20 cellular contexts compared by ENCODE assay signal in genomic region chr2:176555112-176555511, GRCh38.
"Had no signal": no experiment of that assay in that cellular context is flagged by ENCODE, and none has a peak within 500 bp of the region (broad histone marks: within the 10 kb centered on the region; RNA-seq: fewer than 3 reads in every experiment).

No MANE protein-coding gene starts in this region.

- H3K27ac ChIP-seq: brain microvascular endothelial cell had no signal

- H3K27ac Mint-ChIP-seq: activated CD4-positive, alpha-beta memory T cell treated with anti-CD3 and anti-CD28 coated beads for 36 hours; activated CD4-positive, alpha-beta T cell treated with anti-CD3 and anti-CD28 coated beads for 36 hours; activated CD4-positive, alpha-beta T cell treated with anti-CD3 and anti-CD28 coated beads, Interleukin-2, amount 10 ng/mL, durations not matched to agents 24 days and 14 days; activated CD8-positive, alpha-beta memory T cell treated with anti-CD3 and anti-CD28 coated beads, Interleukin-2, amount 10 ng/mL, durations not matched to agents 7 days and 5 days; activated CD8-positive, alpha-beta T cell treated with anti-CD3 and anti-CD28 coated beads, Interleukin-2, amount 10 ng/mL, durations not matched to agents 7 days and 5 days; activated naive CD4-positive, alpha-beta T cell treated with anti-CD3 and anti-CD28 coated beads, Interleukin-2, amount 10 ng/mL, durations not matched to agents 7 days and 5 days; activated naive CD4-positive, alpha-beta T cell treated with anti-CD3 and anti-CD28 coated beads, Interleukin-2, amount 50 U/mL, for 72 hours; activated T-helper 1 cell treated with anti-CD3 and anti-CD28 coated beads, Interleukin-12 subunit alpha, Interleukin-12 subunit beta, Interleukin-2, Interleukin-4 antibody, amounts not matched to agents 30 ng/mL and 10 ng/mL and 1 ng/mL, durations not matched to agents 14 hours and 24 hours and 36 hours had no signal

- H3K36me3 ChIP-seq: ascending aorta, brain microvascular endothelial cell, esophagus squamous epithelium had no signal

- FAIRE-seq: bronchial epithelial cell had no signal

- DNase-seq: activated CD4-positive, CD25-positive, alpha-beta regulatory T cell; activated CD4-positive, CD25-positive, alpha-beta regulatory T cell treated with anti-CD3 and anti-CD28 coated beads, Interleukin-2, amount 50 U/mL, for 72 hours; activated gamma-delta T cell; activated naive CD4-positive, alpha-beta T cell; activated naive CD8-positive, alpha-beta T cell treated with anti-CD3 and anti-CD28 coated beads, Interleukin-2, amount 10 ng/mL, durations not matched to agents 7 days and 5 days; brain microvascular endothelial cell; effector CD4-positive, alpha-beta T cell; esophagus squamous epithelium had no signal

- H3K27me3 ChIP-seq: ascending aorta had no signal

- H3K36me3 Mint-ChIP-seq: activated CD4-positive, alpha-beta memory T cell treated with anti-CD3 and anti-CD28 coated beads for 36 hours; activated CD8-positive, alpha-beta memory T cell treated with anti-CD3 and anti-CD28 coated beads, Interleukin-2, amount 10 ng/mL, durations not matched to agents 7 days and 5 days; activated naive CD4-positive, alpha-beta T cell treated with anti-CD3 and anti-CD28 coated beads, Interleukin-2, amount 10 ng/mL, durations not matched to agents 7 days and 5 days; activated naive CD4-positive, alpha-beta T cell treated with anti-CD3 and anti-CD28 coated beads, Interleukin-2, amount 50 U/mL, for 72 hours; activated naive CD8-positive, alpha-beta T cell treated with anti-CD3 and anti-CD28 coated beads, Interleukin-2, amount 10 ng/mL, durations not matched to agents 7 days and 5 days had no signal

- H3K9me3 Mint-ChIP-seq: activated CD4-positive, alpha-beta memory T cell treated with anti-CD3 and anti-CD28 coated beads for 36 hours; activated CD4-positive, alpha-beta T cell treated with anti-CD3 and anti-CD28 coated beads, Interleukin-2, amount 10 ng/mL, durations not matched to agents 24 days and 14 days; activated naive CD4-positive, alpha-beta T cell treated with anti-CD3 and anti-CD28 coated beads, Interleukin-2, amount 10 ng/mL, durations not matched to agents 7 days and 5 days; activated naive CD4-positive, alpha-beta T cell treated with anti-CD3 and anti-CD28 coated beads, Interleukin-2, amount 50 U/mL, for 72 hours; activated naive CD8-positive, alpha-beta T cell treated with anti-CD3 and anti-CD28 coated beads, Interleukin-2, amount 10 ng/mL, durations not matched to agents 7 days and 5 days; activated T-helper 1 cell treated with anti-CD3 and anti-CD28 coated beads, Interleukin-12 subunit alpha, Interleukin-12 subunit beta, Interleukin-2, Interleukin-4 antibody, amounts not matched to agents 30 ng/mL and 10 ng/mL and 1 ng/mL, durations not matched to agents 14 hours and 24 hours and 36 hours; central memory CD8-positive, alpha-beta T cell; effector memory CD8-positive, alpha-beta T cell had no signal

- H3K9me3 ChIP-seq: ascending aorta, esophagus squamous epithelium had no signal
